13 cellular contexts compared by ENCODE assay signal in the genomic region with DNA sequence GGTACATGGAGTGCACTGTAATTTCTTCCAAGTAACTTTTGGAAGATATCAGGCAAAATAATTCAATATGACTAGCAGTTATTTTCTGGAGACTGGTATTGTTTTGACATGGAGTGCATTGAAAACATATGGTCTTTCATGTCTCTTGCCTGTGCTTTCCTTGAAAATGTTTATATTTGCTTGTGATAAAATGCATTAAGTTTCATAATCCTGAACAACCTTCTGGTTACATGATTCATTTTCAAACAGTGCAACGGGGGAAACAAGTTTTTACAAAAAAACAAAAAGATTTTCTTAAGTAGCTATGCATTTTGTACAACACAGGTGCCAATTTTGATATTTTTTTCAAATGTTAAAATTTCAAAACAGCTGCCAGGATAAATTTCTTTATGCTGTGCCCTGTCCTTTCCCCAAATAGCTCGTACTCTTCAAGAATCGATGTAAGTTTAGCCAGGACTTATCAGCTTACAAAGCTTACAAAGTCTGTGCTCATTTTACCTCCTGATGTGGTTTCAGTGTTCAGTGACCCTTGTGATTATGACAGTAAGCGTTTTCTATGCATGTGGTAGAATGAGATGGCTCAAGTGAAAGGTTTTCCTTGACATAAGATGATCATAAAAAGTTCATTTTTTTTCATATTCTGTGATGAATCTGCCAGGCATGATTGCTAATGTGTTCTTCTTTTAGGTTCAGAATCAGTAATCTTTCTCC.
A peak's percentile ranks its signal among the peaks of the same experiment; 100 is the strongest.
DNase-seq lines count a peak whose midpoint lies in the region; ATAC-seq and TF ChIP-seq lines count a peak whose summit lies in the region.
"Had no signal": no experiment of that assay in that cellular context is flagged by ENCODE, and none has a peak within 500 bp of the region (broad histone marks: within the 10 kb centered on the region; RNA-seq: fewer than 3 reads in every experiment).

No MANE protein-coding gene starts in this region.

- intact Hi-C loops in activated CD8-positive, alpha-beta T cell treated with anti-CD3 and anti-CD28 coated beads for 36 hours (cut with micrococcal nuclease): loop anchor here (5.0 kb wide), 2 partner anchors 48 to 68 kb away; no protein-coding TSS in a partner anchor
- intact Hi-C loops in naive thymus-derived CD4-positive, alpha-beta T cell (cut with micrococcal nuclease): loop anchor here (5.0 to 10.0 kb wide), 4 partner anchors 33 to 540 kb away; no protein-coding TSS in a partner anchor

- CTCF ChIA-PET in activated CD8-positive, alpha-beta T cell treated with anti-CD3 and anti-CD28 coated beads for 36 hours (lab: Charles Lee): interaction anchor here (1.2 kb wide), 1 partner anchor 27 kb away, joined by 3 read pairs; no protein-coding TSS in a partner anchor
- CTCF ChIA-PET in naive thymus-derived CD4-positive, alpha-beta T cell (lab: Charles Lee): no interaction called here

- H3K4me3 Mint-ChIP-seq in activated CD8-positive, alpha-beta T cell treated with anti-CD3 and anti-CD28 coated beads for 36 hours: peak overlapping the region; percentile 33
- no peak overlapping the region for H3K4me3 Mint-ChIP-seq in naive thymus-derived CD4-positive, alpha-beta T cell
- H3K4me3 Mint-ChIP-seq: stimulated activated naive CD8-positive, alpha-beta T cell treated with anti-CD3 and anti-CD28 coated beads, Interleukin-15, Interleukin-2, amounts not matched to agents 100 ng/mL and 50 ng/mL, for 24 hours had no signal

- H3K4me3 ChIP-seq in naive thymus-derived CD4-positive, alpha-beta T cell (ENCODE audit: low read length): no peak overlapping the region
- H3K4me3 ChIP-seq: hepatocyte had no signal

- H3K36me3 Mint-ChIP-seq in activated CD8-positive, alpha-beta T cell treated with anti-CD3 and anti-CD28 coated beads for 36 hours (ENCODE audit: low read depth): peaks cover 24% of the 10 kb centered on the region
- H3K36me3 Mint-ChIP-seq in naive thymus-derived CD4-positive, alpha-beta T cell: peaks cover 0 to 35% (median 8%) of the 10 kb centered on the region in 5 donors

- POLR2A ChIA-PET in activated CD8-positive, alpha-beta T cell treated with anti-CD3 and anti-CD28 coated beads for 36 hours (lab: Charles Lee): no interaction called here
- POLR2A ChIA-PET in naive thymus-derived CD4-positive, alpha-beta T cell (lab: Charles Lee): interaction anchor here (0.9 to 1.4 kb wide), 2 partner anchors 8 to 13 kb away, joined by 4 read pairs; no protein-coding TSS in a partner anchor

- H3K9me3 ChIP-seq in naive thymus-derived CD4-positive, alpha-beta T cell (ENCODE audit: control insufficient read depth in 2 of 3, low read length in 3 of 3): no peaks in the 10 kb centered on the region

- no peaks in the 10 kb centered on the region for H3K27me3 Mint-ChIP-seq in activated CD8-positive, alpha-beta T cell treated with anti-CD3 and anti-CD28 coated beads for 36 hours
- no peaks in the 10 kb centered on the region for H3K27me3 Mint-ChIP-seq in naive thymus-derived CD4-positive, alpha-beta T cell
- H3K27me3 Mint-ChIP-seq: stimulated activated naive CD8-positive, alpha-beta T cell treated with anti-CD3 and anti-CD28 coated beads, Interleukin-15, Interleukin-2, amounts not matched to agents 100 ng/mL and 50 ng/mL, for 24 hours had no signal

- ATAC-seq in GM18499 (IDR thresholded peaks at IDR 0.05; ENCODE audit: insufficient read depth, unreplicated experiment) (peak; percentile 62), HG02759 (IDR thresholded peaks at IDR 0.05; ENCODE audit: unreplicated experiment) (peak; percentile 53), GM18511 (IDR thresholded peaks at IDR 0.05; ENCODE audit: unreplicated experiment) (no peak), HG03045 (IDR thresholded peaks at IDR 0.05; ENCODE audit: unreplicated experiment) (no peak), GM21367 (IDR thresholded peaks at IDR 0.05; ENCODE audit: unreplicated experiment) (no peak)
- peak; percentile 26 for ATAC-seq in activated CD8-positive, alpha-beta T cell treated with anti-CD3 and anti-CD28 coated beads for 36 hours
- ATAC-seq in naive thymus-derived CD4-positive, alpha-beta T cell: no peak

- H3K36me3 ChIP-seq in naive thymus-derived CD4-positive, alpha-beta T cell (ENCODE audit: control insufficient read depth in 2 of 3, insufficient read depth in 3 of 3, low read length in 3 of 3): no peaks in the 10 kb centered on the region

- no peak overlapping the region for H3K27ac ChIP-seq in naive thymus-derived CD4-positive, alpha-beta T cell (ENCODE audit: low read depth, low read length)

- DNase-seq in activated CD8-positive, alpha-beta T cell treated with anti-CD3 and anti-CD28 coated beads for 36 hours: no peak
- DNase-seq in naive thymus-derived CD4-positive, alpha-beta T cell: no peak
- DNase-seq in NCI-H2081 (lab: John Stamatoyannopoulos, UW): no peak
- DNase-seq: Kasumi-1, NCI-H524 treated with DMSO at 0.1 percent for 48 hours, SW 1271 had no signal

- no peak for TF ChIP-seq CTCF in activated CD8-positive, alpha-beta T cell treated with anti-CD3 and anti-CD28 coated beads for 36 hours (IDR thresholded peaks at IDR 0.05)

- H3K4me1 ChIP-seq in naive thymus-derived CD4-positive, alpha-beta T cell (ENCODE audit: control insufficient read depth in 2 of 2, insufficient read depth in 2 of 2, low read length in 2 of 2): peaks cover 22 to 31% of the 10 kb centered on the region in 2 donors

- H3K27me3 ChIP-seq in naive thymus-derived CD4-positive, alpha-beta T cell (ENCODE audit: control insufficient read depth in 2 of 2, insufficient read depth in 2 of 2, low read length in 2 of 2): no peaks in the 10 kb centered on the region
- H3K27me3 ChIP-seq: hepatocyte had no signal

- peaks cover 67% of the 10 kb centered on the region for H3K4me1 Mint-ChIP-seq in activated CD8-positive, alpha-beta T cell treated with anti-CD3 and anti-CD28 coated beads for 36 hours (ENCODE audit: low read depth)
- peaks cover 13 to 65% (median 54%) of the 10 kb centered on the region in 7 donors for H3K4me1 Mint-ChIP-seq in naive thymus-derived CD4-positive, alpha-beta T cell

- peaks cover 8% of the 10 kb centered on the region for H3K9me3 Mint-ChIP-seq in activated CD8-positive, alpha-beta T cell treated with anti-CD3 and anti-CD28 coated beads for 36 hours
- peaks cover 0 to 15% (median 2%) of the 10 kb centered on the region in 11 donors for H3K9me3 Mint-ChIP-seq in naive thymus-derived CD4-positive, alpha-beta T cell
- H3K9me3 Mint-ChIP-seq: stimulated activated naive CD8-positive, alpha-beta T cell treated with anti-CD3 and anti-CD28 coated beads, Interleukin-15, Interleukin-2, amounts not matched to agents 100 ng/mL and 50 ng/mL, for 24 hours had no signal

- peak overlapping the region; percentile 72 for H3K27ac Mint-ChIP-seq in activated CD8-positive, alpha-beta T cell treated with anti-CD3 and anti-CD28 coated beads for 36 hours
- peak overlapping the region in 6 of 9 donors; percentile 8 to 82 (median 44) for H3K27ac Mint-ChIP-seq in naive thymus-derived CD4-positive, alpha-beta T cell
- H3K27ac Mint-ChIP-seq: stimulated activated naive CD8-positive, alpha-beta T cell treated with anti-CD3 and anti-CD28 coated beads, Interleukin-15, Interleukin-2, amounts not matched to agents 100 ng/mL and 50 ng/mL, for 24 hours had no signal

Comparison
In these comparisons a context has a peak if more than half of its experiments do, and no peak if none do; other contexts are left out.
1. ATAC-seq: peak in GM18499 (single experiment), HG02759 (single experiment) and activated CD8-positive, alpha-beta T cell treated with anti-CD3 and anti-CD28 coated beads for 36 hours (single experiment); none in naive thymus-derived CD4-positive, alpha-beta T cell (single experiment), GM18511 (single experiment), HG03045 (single experiment) and GM21367 (single experiment).